8 cellular contexts compared by ENCODE assay signal in the genomic region with DNA sequence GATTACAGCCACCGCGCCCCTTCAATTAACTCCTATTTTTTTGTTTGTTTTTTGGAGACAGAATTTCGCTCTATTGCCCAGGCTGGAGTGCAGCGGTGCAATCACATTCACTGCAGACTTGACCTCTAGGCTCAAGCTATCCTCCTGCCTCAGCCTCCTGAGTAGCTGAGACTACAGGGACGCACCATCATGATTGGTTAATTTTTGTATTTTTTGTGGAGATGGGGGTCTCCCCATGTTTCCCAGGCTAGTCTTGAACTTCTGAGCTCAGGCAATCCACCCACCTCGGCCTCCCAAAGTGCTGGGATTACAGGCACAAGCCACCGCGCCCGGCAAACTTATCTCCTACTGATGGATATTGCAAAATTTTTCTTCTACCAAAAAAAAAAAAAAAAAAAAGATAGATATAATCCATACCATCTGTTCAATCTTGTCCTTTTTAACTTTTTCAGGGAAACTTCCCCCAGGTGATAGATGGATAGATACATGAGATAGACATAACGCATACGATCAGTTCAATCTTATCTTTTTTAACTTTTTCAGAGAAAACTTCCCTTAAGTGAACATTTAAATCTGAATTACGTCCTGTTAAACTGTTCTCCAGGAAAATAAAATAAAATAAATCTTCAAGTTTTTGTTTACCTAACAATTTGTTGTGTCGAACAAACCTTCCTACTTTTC. TPM values are rescaled to one million over a fixed set of nuclear protein-coding genes. Genes with fewer than 3 reads are reported as not detected.
DNase-seq lines count a peak whose midpoint lies in the region; ATAC-seq and TF ChIP-seq lines count a peak whose summit lies in the region.

No MANE protein-coding gene starts in this region.

- H3K27me3 ChIP-seq in OCI-LY1 (ENCODE audit: insufficient read depth, low read length) (no peaks in the 10 kb centered on the region), endocrine pancreas (ENCODE audit: control insufficient read depth, insufficient read depth, low read length) (no peaks in the 10 kb centered on the region), neural progenitor cell (no peaks in the 10 kb centered on the region)

- H3K4me3 ChIP-seq in OCI-LY1 (ENCODE audit: low read depth, low read length, poor library complexity, severe bottlenecking) = peak overlapping the region; percentile 82
- H3K4me3 ChIP-seq in endocrine pancreas (ENCODE audit: control insufficient read depth, insufficient read depth, low read length) = peak overlapping the region; percentile 64
- H3K4me3 ChIP-seq in neural progenitor cell = peak overlapping the region; percentile 74

- H3K4me1 Mint-ChIP-seq in neural progenitor cell = peaks cover 14% of the 10 kb centered on the region

- H3K9me3 Mint-ChIP-seq in neural progenitor cell = no peaks in the 10 kb centered on the region

- H3K4me1 ChIP-seq in OCI-LY1 (ENCODE audit: insufficient read depth, low read length, severe bottlenecking) (peaks cover 41% of the 10 kb centered on the region), endocrine pancreas (ENCODE audit: control insufficient read depth, insufficient read depth, low read length) (peaks cover 12% of the 10 kb centered on the region), neural progenitor cell (peaks cover 15% of the 10 kb centered on the region)

- H3F3A ChIP-seq in OCI-LY1 (ENCODE audit: insufficient read depth, low read length) (no peaks in the 10 kb centered on the region; the same call in 1 of the 2 replicates), neural progenitor cell (ENCODE audit: low read depth) (peaks cover 40% of the 10 kb centered on the region)

- H3K79me2 ChIP-seq in OCI-LY1 (ENCODE audit: insufficient read depth, low read length) (peaks cover 17% of the 10 kb centered on the region), neural progenitor cell (ENCODE audit: low read depth) (peaks cover 40% of the 10 kb centered on the region)

- peaks cover 9% of the 10 kb centered on the region for H3K36me3 Mint-ChIP-seq in neural progenitor cell

- H3K27ac ChIP-seq in C4-2B (peak overlapping the region; percentile 97), OCI-LY1 (ENCODE audit: low read depth, low read length, poor library complexity, severe bottlenecking) (peak overlapping the region; percentile 82), neural progenitor cell (peak overlapping the region; percentile 71)

- H3K9me3 ChIP-seq in OCI-LY1 (ENCODE audit: low read length) = no peaks in the 10 kb centered on the region
- H3K9me3 ChIP-seq in endocrine pancreas (ENCODE audit: control insufficient read depth, low read length) = no peaks in the 10 kb centered on the region
- H3K9me3 ChIP-seq in neural progenitor cell (ENCODE audit: low read depth) = no peaks in the 10 kb centered on the region

- TF ChIP-seq CTCF in C4-2B (conservative IDR thresholded peaks at IDR 0.05) = no peak
- no peak for TF ChIP-seq CTCF in OCI-LY1 (IDR thresholded peaks at IDR 0.05; ENCODE audit: low read length)
- TF ChIP-seq CTCF in neural progenitor cell (IDR thresholded peaks at IDR 0.05) = no peak

- H2AFZ ChIP-seq in OCI-LY1 (ENCODE audit: low read length) (0 out of 2 replicates have a peak overlapping the region, but pooled peaks have one; percentile 26), neural progenitor cell (replicated peaks) (peak overlapping the region; percentile 71)

- H3K27ac Mint-ChIP-seq in neural progenitor cell = peak overlapping the region; percentile 96

- H3K4me3 Mint-ChIP-seq in neural progenitor cell = peak overlapping the region; percentile 96

- no peaks in the 10 kb centered on the region for H3K9me2 ChIP-seq in OCI-LY1 (ENCODE audit: low read depth, low read length)

- no peak for DNase-seq in neural progenitor cell (ENCODE audit: low spot score)
- DNase-seq in GM19240 (ENCODE audit: insufficient read length, low spot score) = no peak
- no peak for DNase-seq in activated CD4-positive, alpha-beta T cell treated with anti-CD3 and anti-CD28 coated beads, Interleukin-2, amount 50 U/mL, for 4 hours

- 0 out of 2 replicates have a peak, but pooled peaks cover 3% of the 10 kb centered on the region for H4K20me1 ChIP-seq in OCI-LY1 (ENCODE audit: insufficient read depth, low read length)
- H4K20me1 ChIP-seq in neural progenitor cell (ENCODE audit: low read depth) = peaks cover 35% of the 10 kb centered on the region

- H3K4me2 ChIP-seq in OCI-LY1 (ENCODE audit: low read length) (peak overlapping the region; percentile 92), neural progenitor cell (peak overlapping the region; percentile 89)

- H3K36me3 ChIP-seq in OCI-LY1 (ENCODE audit: insufficient read depth, low read length) (peaks cover 46% of the 10 kb centered on the region), endocrine pancreas (ENCODE audit: control insufficient read depth, insufficient read depth, low read length) (peaks cover under 1% of the 10 kb centered on the region), neural progenitor cell (peaks cover 18% of the 10 kb centered on the region)

- H3K27me3 Mint-ChIP-seq in neural progenitor cell (ENCODE audit: insufficient read depth, low read depth) = peaks cover 5% of the 10 kb centered on the region

- H3K9ac ChIP-seq in OCI-LY1 (ENCODE audit: low read length) = peak overlapping the region; percentile 93
- H3K9ac ChIP-seq in endocrine pancreas (ENCODE audit: control insufficient read depth, insufficient read depth, low read length) = no peak overlapping the region
- H3K9ac ChIP-seq in neural progenitor cell = peak overlapping the region; percentile 39

- ATAC-seq in HG03196 (IDR thresholded peaks at IDR 0.05; ENCODE audit: unreplicated experiment) (no peak), GM21515 (IDR thresholded peaks at IDR 0.05; ENCODE audit: unreplicated experiment) (no peak)

RNA-seq across cellular contexts. Expression of gene RPSA, which starts 0.7 kb away (rescaled TPM):
- total RNA-seq in neural progenitor cell (ENCODE audit: low replicate concordance) = 2,504 and 2,714 TPM in 2 replicates

RNA-seq across cellular contexts. Expression of gene SLC25A38, which starts 22.7 kb away (rescaled TPM):
- total RNA-seq in neural progenitor cell (ENCODE audit: low replicate concordance) = 19.3 and 26.6 TPM in 2 replicates
